ENCODE assay signal across 9 cellular contexts in genomic region chr5:95836544-95836943, GRCh38. TPM values are rescaled to one million over a fixed set of nuclear protein-coding genes. Genes with fewer than 3 reads are reported as not detected.
DNase-seq lines count a peak whose midpoint lies in the region; ATAC-seq, FAIRE-seq and TF ChIP-seq lines count a peak whose summit lies in the region.
"Had no signal": no experiment of that assay in that cellular context is flagged by ENCODE, and none has a peak within 500 bp of the region (broad histone marks: within the 10 kb centered on the region; RNA-seq: fewer than 3 reads in every experiment).

No MANE protein-coding gene starts in this region.

- H3K9ac ChIP-seq in endodermal cell (ENCODE audit: extremely low read depth, low read length, poor library complexity, severe bottlenecking) = no peak overlapping the region

- ATAC-seq in HG02763 (IDR thresholded peaks at IDR 0.05; ENCODE audit: unreplicated experiment) (no peak), GM19452 (IDR thresholded peaks at IDR 0.05; ENCODE audit: unreplicated experiment) (no peak)

- H3K27me3 Mint-ChIP-seq in CD8-positive, alpha-beta memory T cell = no peaks in the 10 kb centered on the region
- no peaks in the 10 kb centered on the region for H3K27me3 Mint-ChIP-seq in activated naive CD8-positive, alpha-beta T cell treated with anti-CD3 and anti-CD28 coated beads for 36 hours
- H3K27me3 Mint-ChIP-seq in endodermal cell (ENCODE audit: insufficient read depth) = no peaks in the 10 kb centered on the region

- peak overlapping the region; percentile 44 to 98 (median 82) for H3K27ac Mint-ChIP-seq in CD8-positive, alpha-beta memory T cell
- peak overlapping the region; percentile 87 for H3K27ac Mint-ChIP-seq in activated naive CD8-positive, alpha-beta T cell treated with anti-CD3 and anti-CD28 coated beads for 36 hours
- H3K27ac Mint-ChIP-seq in endodermal cell = no peak overlapping the region

- H3K79me2 ChIP-seq in osteoblast (ENCODE audit: insufficient read depth, low read length) = no peaks in the 10 kb centered on the region

- H3K9me3 ChIP-seq in CD8-positive, alpha-beta memory T cell (ENCODE audit: low read length) = no peaks in the 10 kb centered on the region
- H3K9me3 ChIP-seq in osteoblast (ENCODE audit: low read depth, low read length) = no peaks in the 10 kb centered on the region
- no peaks in the 10 kb centered on the region for H3K9me3 ChIP-seq in A673 (ENCODE audit: low read depth, low read length, poor library complexity, severe bottlenecking)
- no peaks in the 10 kb centered on the region for H3K9me3 ChIP-seq in endodermal cell (ENCODE audit: control insufficient read depth, low read length)

- BruUV-seq in A673 (replicated peaks; lab: Mats Ljungman, UMichigan) = no TSS peak

- H3K4me2 ChIP-seq in osteoblast (ENCODE audit: insufficient read depth, low read length) = peak overlapping the region; percentile 85

- peaks cover 0 to 4% (median 0%) of the 10 kb centered on the region in 3 donors for H3K36me3 Mint-ChIP-seq in CD8-positive, alpha-beta memory T cell
- no peaks in the 10 kb centered on the region for H3K36me3 Mint-ChIP-seq in activated naive CD8-positive, alpha-beta T cell treated with anti-CD3 and anti-CD28 coated beads for 36 hours
- no peaks in the 10 kb centered on the region for H3K36me3 Mint-ChIP-seq in endodermal cell (ENCODE audit: low read depth)

- no peak overlapping the region for H3K27ac ChIP-seq in CD8-positive, alpha-beta memory T cell (ENCODE audit: low read depth, low read length)
- H3K27ac ChIP-seq in osteoblast (ENCODE audit: low read depth, low read length) (no peak overlapping the region), A673 (ENCODE audit: low read depth, low read length, poor library complexity, severe bottlenecking) (no peak overlapping the region), endodermal cell (ENCODE audit: low read depth, low read length) (no peak overlapping the region)

- H3K9me3 Mint-ChIP-seq in CD8-positive, alpha-beta memory T cell = no peaks in the 10 kb centered on the region
- no peaks in the 10 kb centered on the region for H3K9me3 Mint-ChIP-seq in activated naive CD8-positive, alpha-beta T cell treated with anti-CD3 and anti-CD28 coated beads for 36 hours
- H3K9me3 Mint-ChIP-seq in endodermal cell = no peaks in the 10 kb centered on the region

- no peaks in the 10 kb centered on the region for H3K36me3 ChIP-seq in CD8-positive, alpha-beta memory T cell (ENCODE audit: insufficient read depth, low read length)
- H3K36me3 ChIP-seq in osteoblast (ENCODE audit: insufficient read depth, low read length) (no peaks in the 10 kb centered on the region), A673 (ENCODE audit: insufficient read depth, low read length, poor library complexity, severe bottlenecking) (no peaks in the 10 kb centered on the region), endodermal cell (ENCODE audit: control insufficient read depth, insufficient read depth, low read length) (no peaks in the 10 kb centered on the region)

- no peak for DNase-seq in CD8-positive, alpha-beta memory T cell
- DNase-seq in GM19239 (ENCODE audit: insufficient read length, low spot score) = no peak
- no peak for DNase-seq in activated naive CD8-positive, alpha-beta T cell treated with anti-CD3 and anti-CD28 coated beads for 36 hours
- no peak for DNase-seq in osteoblast (ENCODE audit: insufficient read length, low spot score, missing footprints)
- DNase-seq in A673 (ENCODE audit: low spot score) = no peak
- DNase-seq in endodermal cell = no peak
- DNase-seq: NCI-H187 treated with DMSO at 0.1 percent for 48 hours had no signal

- POLR2A ChIA-PET in CD8-positive, alpha-beta memory T cell (lab: Charles Lee) = no interaction called here
- POLR2A ChIA-PET in A673 (lab: Charles Lee; ENCODE audit: low non-redundant PET) = no interaction called here

- no peak overlapping the region for H3K4me3 ChIP-seq in CD8-positive, alpha-beta memory T cell (ENCODE audit: low read length)
- H3K4me3 ChIP-seq in osteoblast (ENCODE audit: insufficient read depth, low read length) (no peak overlapping the region), A673 (ENCODE audit: low read depth, low read length, poor library complexity, severe bottlenecking) (no peak overlapping the region), endodermal cell (ENCODE audit: low read length) (no peak overlapping the region)

- H3K4me3 Mint-ChIP-seq in CD8-positive, alpha-beta memory T cell = peak overlapping the region; percentile 0 to 96 (median 87)
- H3K4me3 Mint-ChIP-seq in activated naive CD8-positive, alpha-beta T cell treated with anti-CD3 and anti-CD28 coated beads for 36 hours = peak overlapping the region; percentile 77
- no peak overlapping the region for H3K4me3 Mint-ChIP-seq in endodermal cell

- no peaks in the 10 kb centered on the region for H3K27me3 ChIP-seq in CD8-positive, alpha-beta memory T cell (ENCODE audit: insufficient read depth, low read length, poor library complexity, severe bottlenecking)
- H3K27me3 ChIP-seq in osteoblast (ENCODE audit: insufficient read depth, low read length) (no peaks in the 10 kb centered on the region), A673 (replicated peaks; ENCODE audit: insufficient read depth, low read depth, low read length, poor library complexity) (no peaks in the 10 kb centered on the region), endodermal cell (ENCODE audit: control insufficient read depth, insufficient read depth, low read length, poor library complexity, severe bottlenecking) (no peaks in the 10 kb centered on the region)

- H3K4me1 Mint-ChIP-seq in CD8-positive, alpha-beta memory T cell = peaks cover 42 to 51% (median 47%) of the 10 kb centered on the region in 3 donors
- peaks cover 52% of the 10 kb centered on the region for H3K4me1 Mint-ChIP-seq in activated naive CD8-positive, alpha-beta T cell treated with anti-CD3 and anti-CD28 coated beads for 36 hours
- peaks cover 3% of the 10 kb centered on the region for H3K4me1 Mint-ChIP-seq in endodermal cell

- peaks cover 33% of the 10 kb centered on the region for H3K4me1 ChIP-seq in CD8-positive, alpha-beta memory T cell (ENCODE audit: insufficient read depth, low read length)
- H3K4me1 ChIP-seq in osteoblast (ENCODE audit: insufficient read depth, low read length) (peaks cover 19% of the 10 kb centered on the region), A673 (ENCODE audit: insufficient read depth, low read length, poor library complexity, severe bottlenecking) (peaks cover 24% of the 10 kb centered on the region), endodermal cell (ENCODE audit: control insufficient read depth, insufficient read depth, low read length) (no peaks in the 10 kb centered on the region)

- intact Hi-C loops in A673 (cut with micrococcal nuclease; ENCODE audit: unreplicated experiment) = no loop called here

- CTCF ChIA-PET in CD8-positive, alpha-beta memory T cell (lab: Charles Lee) = interaction anchor here (1.0 to 8.7 kb wide), 6 partner anchors 10 to 203 kb away, joined by 3 to 105 read pairs (median 10); partner anchors contain the start of genes GLRX and RFESD
- CTCF ChIA-PET in A673 (lab: Charles Lee) = no interaction called here

- FAIRE-seq in GM19239 (lab: Jason Lieb, UNC) = peak; percentile 95

- TF ChIP-seq CTCF in osteoblast (IDR thresholded peaks at IDR 0.05; ENCODE audit: extremely low read depth, low read depth, low read length) (no peak), A673 (conservative IDR thresholded peaks at IDR 0.05; ENCODE audit: low read depth, low read length) (no peak), endodermal cell (conservative IDR thresholded peaks at IDR 0.05) (no peak)

- WGBS in endodermal cell (ENCODE audit: insufficient coverage in 1 of 2, insufficient read length in 1 of 2), 2 experiments = 90 to 93% methylated on average over 1 of the region's 1 CpG

- H2AFZ ChIP-seq in osteoblast (ENCODE audit: low read length) = no peak overlapping the region

- no peaks in the 10 kb centered on the region for H4K20me1 ChIP-seq in osteoblast (ENCODE audit: insufficient read depth, low read length)

RNA-seq across cellular contexts. Expression of gene GLRX, which starts 14.0 kb away (rescaled TPM):
- 10 to 100 TPM; 22.2 to 25.0 TPM for total RNA-seq in CD8-positive, alpha-beta memory T cell
- polyA plus RNA-seq in CD8-positive, alpha-beta memory T cell = 240 TPM
- 10 to 100 TPM; 26.4 to 29.5 TPM for total RNA-seq in activated naive CD8-positive, alpha-beta T cell treated with anti-CD3 and anti-CD28 coated beads for 36 hours
- 59.0 and 77.2 TPM in 2 replicates for total RNA-seq in osteoblast
- total RNA-seq in A673 (2021) = 27.3 and 28.6 TPM in 2 replicates
- total RNA-seq in endodermal cell = 10 to 100 TPM; 18.9 to 26.3 TPM
- polyA plus RNA-seq in endodermal cell (2013, experiment 1 of 2) = 33.6 TPM
- polyA plus RNA-seq in endodermal cell (2013, experiment 2 of 2) = 34.9 TPM
